17 cellular contexts compared by ENCODE assay signal in the genomic region with DNA sequence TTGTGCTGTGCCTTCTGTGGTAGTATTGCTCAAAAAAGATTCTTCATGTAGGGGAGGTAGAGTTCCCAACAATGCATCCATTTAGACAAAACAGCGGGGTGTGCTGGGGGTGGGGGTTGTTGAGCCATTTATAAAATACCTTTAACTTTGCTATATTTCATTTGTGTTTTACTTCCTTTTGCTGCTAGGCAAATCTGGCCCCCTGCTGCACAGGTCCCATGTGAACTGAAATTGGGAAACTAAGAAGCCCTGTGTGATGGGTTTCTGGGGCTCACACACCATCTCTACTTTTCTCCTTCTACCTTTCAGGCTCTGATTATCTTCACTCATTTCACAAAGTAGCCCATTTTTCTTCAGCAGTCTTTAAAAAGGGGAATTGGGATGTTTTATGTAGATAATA.
"Had no signal": no experiment of that assay in that cellular context is flagged by ENCODE, and none has a peak within 500 bp of the region (broad histone marks: within the 10 kb centered on the region; RNA-seq: fewer than 3 reads in every experiment).

No MANE protein-coding gene starts in this region.

- H3K4me1 ChIP-seq: gastrocnemius medialis, sigmoid colon, suprapubic skin had no signal

- H3K9me3 ChIP-seq: gastrocnemius medialis, sigmoid colon, suprapubic skin, upper lobe of left lung had no signal

- H3K4me3 ChIP-seq: gastrocnemius medialis, sigmoid colon, suprapubic skin, upper lobe of left lung had no signal

- FAIRE-seq: kidney had no signal

- H3K36me3 ChIP-seq: gastrocnemius medialis, sigmoid colon, suprapubic skin, upper lobe of left lung had no signal

- ATAC-seq: effector memory CD8-positive, alpha-beta T cell; gastrocnemius medialis; left ventricle myocardium superior had no signal

- H3K27me3 ChIP-seq: gastrocnemius medialis, sigmoid colon, suprapubic skin, upper lobe of left lung had no signal

- DNase-seq: activated CD4-positive, alpha-beta T cell treated with anti-CD3 and anti-CD28 coated beads for 1 hour; activated CD4-positive, alpha-beta T cell treated with anti-CD3 and anti-CD28 coated beads, Interleukin-2, amount 50 U/mL, for 48 hours; activated gamma-delta T cell treated with Interleukin-2 at 50 U/mL for 16 hours; activated naive CD8-positive, alpha-beta T cell treated with anti-CD3 and anti-CD28 coated beads for 36 hours; activated T-cell treated with anti-CD3 and anti-CD28 coated beads, Interleukin-2, amount 50 U/mL, for 48 hours; cerebellar nuclear complex; effector memory CD8-positive, alpha-beta T cell; gastrocnemius medialis; kidney; left ventricle myocardium superior; mesendoderm; sigmoid colon; stimulated activated CD4-positive, alpha-beta T cell treated with anti-CD3 and anti-CD28 coated beads, Interleukin-2, amount 100 ng/mL, for 24 hours; stimulated activated naive CD4-positive, alpha-beta T cell treated with Interleukin-2 at 50 U/mL for 16 hours; upper lobe of left lung had no signal

- H3K27ac ChIP-seq: epithelial cell of prostate, gastrocnemius medialis, sigmoid colon, suprapubic skin, upper lobe of left lung had no signal
